Comparison of ENCODE assay signal across 14 cellular contexts in genomic region chr5:95726811-95727763, GRCh38. TPM values are rescaled to one million over a fixed set of nuclear protein-coding genes. Genes with fewer than 3 reads are reported as not detected.
DNase-seq lines count a peak whose midpoint lies in the region; ATAC-seq and TF ChIP-seq lines count a peak whose summit lies in the region.
"Had no signal": no experiment of that assay in that cellular context is flagged by ENCODE, and none has a peak within 500 bp of the region (broad histone marks: within the 10 kb centered on the region; RNA-seq: fewer than 3 reads in every experiment).

No MANE protein-coding gene starts in this region.

- POLR2A ChIA-PET in HEK293T (lab: Yijun Ruan, JAX) = interaction anchor here (1.2 kb wide), 1 partner anchor 80 kb away, joined by 3 read pairs; the partner anchor contains the start of gene RFESD

- TF ChIP-seq CTCF in GM06990 (IDR thresholded peaks at IDR 0.05; ENCODE audit: insufficient read depth, low read length, poor library complexity, severe bottlenecking) (no peak), endodermal cell (conservative IDR thresholded peaks at IDR 0.05) (no peak), gastrocnemius medialis (IDR thresholded peaks at IDR 0.05 in 4 of 5, conservative IDR thresholded peaks at IDR 0.05 in 1 of 5) (no peak)

- 80 to 85% methylated on average over 1 to 5 of the region's 5 CpGs for WGBS in endodermal cell (ENCODE audit: insufficient coverage in 1 of 2, insufficient read length in 1 of 2), 2 experiments

- DNase-seq in GM06990 (ENCODE audit: extremely low read depth, insufficient read length) (no peak), M059J (ENCODE audit: low read depth) (peak; percentile 37), endodermal cell (no peak), gastrocnemius medialis (no peak), HEK293T (ENCODE audit: extremely low spot score) (no peak), SIG-M5 treated with dmso at 0.1 percent for 504 hours (lab: John Stamatoyannopoulos, UW; ENCODE audit: unreplicated experiment) (no peak), immature natural killer cell (no peak), NCI-H446 treated with DMSO at 0.1 percent for 48 hours (lab: John Stamatoyannopoulos, UW) (no peak)
- DNase-seq: activated CD4-positive, alpha-beta T cell treated with anti-CD3 and anti-CD28 coated beads, Interleukin-2, amount 50 U/mL, for 1 hour; activated effector memory CD4-positive, alpha-beta T cell treated with Interleukin-2 at 50 U/mL for 16 hours; NCI-H526 had no signal

- in situ Hi-C loops in gastrocnemius medialis (cut with MboI; ENCODE audit: low sequenced_read_pairs in 4 of 4) = loop anchor here (5.0 to 10.0 kb wide), 3 partner anchors 52 to 62 kb away; no protein-coding TSS in a partner anchor

- H3K27ac ChIP-seq in endodermal cell (ENCODE audit: low read depth, low read length) = no peak overlapping the region
- peak overlapping the region; percentile 91 to 96 (median 94) for H3K27ac ChIP-seq in gastrocnemius medialis

- peaks cover 3% of the 10 kb centered on the region for H3K27me3 Mint-ChIP-seq in endodermal cell (ENCODE audit: insufficient read depth)
- peaks cover 0 to 8% (median 2%) of the 10 kb centered on the region in 3 donors for H3K27me3 Mint-ChIP-seq in immature natural killer cell (ENCODE audit: low read depth in 3 of 3)

- TF ChIP-seq POLR2A in gastrocnemius medialis (IDR thresholded peaks at IDR 0.05) = no peak

- H3K9me3 Mint-ChIP-seq in endodermal cell (no peaks in the 10 kb centered on the region), immature natural killer cell (no peaks in the 10 kb centered on the region)
- H3K9me3 Mint-ChIP-seq: naive thymus-derived CD4-positive, alpha-beta T cell had no signal

- H3K4me1 Mint-ChIP-seq in endodermal cell (peaks cover 58% of the 10 kb centered on the region), immature natural killer cell (peaks cover 34 to 52% of the 10 kb centered on the region in 2 donors)

- H3K4me3 ChIP-seq in GM06990 (replicated peaks; ENCODE audit: low read depth, low read length) (peak overlapping the region; percentile 23; the same call in 1 of the 2 replicates), endodermal cell (ENCODE audit: low read length) (no peak overlapping the region), gastrocnemius medialis (no peak overlapping the region)

- no peak for ATAC-seq in gastrocnemius medialis

- H3K4me3 Mint-ChIP-seq in endodermal cell (no peak overlapping the region), immature natural killer cell (peak overlapping the region in 1 of 5 donors; percentile 5)

- no peaks in the 10 kb centered on the region for H3K9me3 ChIP-seq in endodermal cell (ENCODE audit: control insufficient read depth, low read length)
- no peaks in the 10 kb centered on the region for H3K9me3 ChIP-seq in gastrocnemius medialis

- intact Hi-C loops in gastrocnemius medialis (cut with DNase I; ENCODE audit: low total_unique reads) = loop anchor here (5.0 kb wide), 1 partner anchor 610 kb away; no protein-coding TSS in a partner anchor

- H3K36me3 Mint-ChIP-seq in endodermal cell (ENCODE audit: low read depth) (peaks cover 4% of the 10 kb centered on the region), immature natural killer cell (no peaks in the 10 kb centered on the region)
- H3K36me3 Mint-ChIP-seq: naive thymus-derived CD4-positive, alpha-beta T cell had no signal

- no peaks in the 10 kb centered on the region for H3K27me3 ChIP-seq in GM06990 (replicated peaks; ENCODE audit: control insufficient read depth, insufficient read depth, low read length)
- no peaks in the 10 kb centered on the region for H3K27me3 ChIP-seq in endodermal cell (ENCODE audit: control insufficient read depth, insufficient read depth, low read length, poor library complexity, severe bottlenecking)
- no peaks in the 10 kb centered on the region for H3K27me3 ChIP-seq in gastrocnemius medialis

- no peaks in the 10 kb centered on the region for H3K36me3 ChIP-seq in GM06990 (ENCODE audit: control insufficient read depth, insufficient read depth, low read length)
- H3K36me3 ChIP-seq in endodermal cell (ENCODE audit: control insufficient read depth, insufficient read depth, low read length) = peaks cover 56% of the 10 kb centered on the region
- no peaks in the 10 kb centered on the region for H3K36me3 ChIP-seq in gastrocnemius medialis

- H3K27ac Mint-ChIP-seq in endodermal cell = peak overlapping the region; percentile 13
- H3K27ac Mint-ChIP-seq in immature natural killer cell = no peak overlapping the region

- H3K9ac ChIP-seq in endodermal cell (ENCODE audit: extremely low read depth, low read length, poor library complexity, severe bottlenecking) = no peak overlapping the region

- CTCF ChIA-PET in HEK293T (lab: Yijun Ruan, JAX) = interaction anchor here (0.5 kb wide), 1 partner anchor 63 kb away, joined by 3 read pairs; no protein-coding TSS in a partner anchor

- H3K4me1 ChIP-seq in endodermal cell (ENCODE audit: control insufficient read depth, insufficient read depth, low read length) = peaks cover 8% of the 10 kb centered on the region
- H3K4me1 ChIP-seq in gastrocnemius medialis = peaks cover 12 to 26% of the 10 kb centered on the region in 2 donors

TF ChIP-seq in HEK293T, 16 proteins besides CTCF, POLR2A, EP300 and RAD21:
- TF ChIP-seq SUZ12 (IDR thresholded peaks at IDR 0.05) = no peak
- no peak for TF ChIP-seq FOXK2 (IDR thresholded peaks at IDR 0.05)
- no peak for TF ChIP-seq FOXA1 (IDR thresholded peaks at IDR 0.05)
- TF ChIP-seq HDGF (IDR thresholded peaks at IDR 0.05; ENCODE audit: borderline replicate concordance) = no peak
- no peak for TF ChIP-seq FOXM1 (IDR thresholded peaks at IDR 0.05; ENCODE audit: borderline replicate concordance)
- TF ChIP-seq ZNF384 (IDR thresholded peaks at IDR 0.05) = no peak
- TF ChIP-seq BHLHE40 (IDR thresholded peaks at IDR 0.05; ENCODE audit: borderline replicate concordance) = no peak
- no peak for TF ChIP-seq ELF4 (IDR thresholded peaks at IDR 0.05)
- no peak for TF ChIP-seq LEF1 (IDR thresholded peaks at IDR 0.05; ENCODE audit: borderline replicate concordance)
- TF ChIP-seq TARDBP (IDR thresholded peaks at IDR 0.05) = no peak

RNA-seq across cellular contexts. Expression of gene RHOBTB3, which starts 4.0 kb away (rescaled TPM):
- 192 and 286 TPM in 2 replicates for total RNA-seq in M059J (2014; rRNA removed; shearing (Covaris generic))
- total RNA-seq in endodermal cell = 100 to 1,000 TPM; 432 to 444 TPM
- 116 TPM for polyA plus RNA-seq in endodermal cell (2013, experiment 1 of 2)
- polyA plus RNA-seq in endodermal cell (2013, experiment 2 of 2) = 147 TPM
- 100 to 1,000 TPM in 1 of 4 donors, 10 to 100 TPM in 3; 40.1 to 134 (median 86.9) TPM for total RNA-seq in gastrocnemius medialis
- 10 to 100 TPM; 22.9 to 44.6 (median 25.7) TPM for polyA plus RNA-seq in immature natural killer cell

RNA-seq across cellular contexts. Expression of gene SPATA9, which starts 44.3 kb away (rescaled TPM):
- total RNA-seq in M059J (2014; rRNA removed; shearing (Covaris generic)) = 0.54 and 1.3 TPM in 2 replicates
- 1 to 10 TPM in 1 of 2 donors, under 1 TPM in 1; 0.70 to 2.0 TPM for total RNA-seq in endodermal cell
- polyA plus RNA-seq in endodermal cell (2013, experiment 1 of 2) = 0.36 TPM
- polyA plus RNA-seq in endodermal cell (2013, experiment 2 of 2) = 0.33 TPM
- total RNA-seq in gastrocnemius medialis = under 1 TPM in 1 of 4 donors, not detected in 3; 0.76 TPM
- polyA plus RNA-seq in immature natural killer cell = 1 to 10 TPM in 2 of 3 donors, not detected in 1; 1.4 to 1.6 TPM
- total RNA-seq: bronchial epithelial cell, MCF 10A had no signal
- polyA plus RNA-seq: naive thymus-derived CD4-positive, alpha-beta T cell had no signal
